8 cellular contexts compared by ENCODE assay signal in the genomic region with DNA sequence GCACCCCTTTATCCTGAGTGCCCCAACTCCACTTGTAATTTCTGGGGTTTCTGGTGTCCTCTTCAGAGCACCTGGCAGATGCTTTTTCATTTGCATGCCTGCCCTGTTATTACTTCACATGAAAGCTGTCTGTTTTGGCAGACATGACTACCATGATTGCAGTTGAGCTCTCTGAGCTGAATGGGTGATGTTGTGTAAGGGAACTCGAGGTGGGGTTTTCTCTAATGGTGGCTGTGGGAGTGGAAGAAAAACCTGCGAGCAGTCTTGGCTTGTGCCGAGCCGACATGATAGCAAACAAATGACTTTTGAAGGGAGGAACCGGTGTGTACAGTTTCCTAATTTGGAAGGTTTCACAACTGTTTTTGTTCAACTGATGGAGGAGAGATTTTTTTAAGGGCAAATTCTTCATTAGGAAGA.
DNase-seq lines count a peak whose midpoint lies in the region; FAIRE-seq and TF ChIP-seq lines count a peak whose summit lies in the region.

No MANE protein-coding gene starts in this region.

- no peak for FAIRE-seq in frontal cortex (lab: Jason Lieb, UNC)

- peaks cover 40% of the 10 kb centered on the region for H3K4me1 ChIP-seq in stomach smooth muscle (ENCODE audit: control insufficient read depth, insufficient read depth, low read length)

- peak overlapping the region; percentile 33 to 49 for H3K4me3 ChIP-seq in stomach smooth muscle (ENCODE audit: low read length in 2 of 2)

- peak overlapping the region; percentile 89 for H3K27ac Mint-ChIP-seq in HFFc6
- no peak overlapping the region for H3K27ac Mint-ChIP-seq in activated naive CD8-positive, alpha-beta T cell treated with anti-CD3 and anti-CD28 coated beads for 36 hours

- H3K4me1 Mint-ChIP-seq in HFFc6 (ENCODE audit: low read depth) = peaks cover 86% of the 10 kb centered on the region
- no peaks in the 10 kb centered on the region for H3K4me1 Mint-ChIP-seq in activated naive CD8-positive, alpha-beta T cell treated with anti-CD3 and anti-CD28 coated beads for 36 hours

- H3K36me3 ChIP-seq in stomach smooth muscle (ENCODE audit: control insufficient read depth in 2 of 2, insufficient read depth in 2 of 2, low read length in 2 of 2) = no peaks in the 10 kb centered on the region

- no peaks in the 10 kb centered on the region for H3K27me3 ChIP-seq in stomach smooth muscle (ENCODE audit: control insufficient read depth in 1 of 2, insufficient read depth in 2 of 2, low read length in 2 of 2)

- H3K27ac ChIP-seq in angular gyrus (ENCODE audit: low read depth, low read length) (peak overlapping the region; percentile 64), stomach smooth muscle (ENCODE audit: low read length) (peak overlapping the region; percentile 80)

- H3K9me3 ChIP-seq in stomach smooth muscle (ENCODE audit: control insufficient read depth in 2 of 2, low read length in 2 of 2) = no peaks in the 10 kb centered on the region

- H3K36me3 Mint-ChIP-seq in HFFc6 (ENCODE audit: low read depth) = peaks cover 21% of the 10 kb centered on the region
- H3K36me3 Mint-ChIP-seq in activated naive CD8-positive, alpha-beta T cell treated with anti-CD3 and anti-CD28 coated beads for 36 hours = peaks cover 2% of the 10 kb centered on the region

- DNase-seq in HFFc6 = no peak
- DNase-seq in hepatic stellate cell (ENCODE audit: low spot score) = peak; percentile 51
- DNase-seq in frontal cortex (ENCODE audit: low spot score in 2 of 2) = no peak
- no peak for DNase-seq in activated naive CD8-positive, alpha-beta T cell treated with anti-CD3 and anti-CD28 coated beads for 36 hours
- no peak for DNase-seq in activated naive CD4-positive, alpha-beta T cell (lab: John Stamatoyannopoulos, UW)
- no peak for DNase-seq in occipital lobe (lab: John Stamatoyannopoulos, UW)

- peaks cover 4% of the 10 kb centered on the region; the same call in 1 of the 2 replicates for H3K27me3 Mint-ChIP-seq in HFFc6 (ENCODE audit: insufficient read depth)
- no peaks in the 10 kb centered on the region for H3K27me3 Mint-ChIP-seq in activated naive CD8-positive, alpha-beta T cell treated with anti-CD3 and anti-CD28 coated beads for 36 hours

- TF ChIP-seq CTCF in HFFc6 (IDR thresholded peaks at IDR 0.05) = no peak

- H3K9me3 Mint-ChIP-seq in HFFc6 = no peaks in the 10 kb centered on the region
- no peaks in the 10 kb centered on the region for H3K9me3 Mint-ChIP-seq in activated naive CD8-positive, alpha-beta T cell treated with anti-CD3 and anti-CD28 coated beads for 36 hours

- peak overlapping the region; percentile 77 for H3K4me3 Mint-ChIP-seq in HFFc6
- no peak overlapping the region for H3K4me3 Mint-ChIP-seq in activated naive CD8-positive, alpha-beta T cell treated with anti-CD3 and anti-CD28 coated beads for 36 hours

- no peak overlapping the region for H3K9ac ChIP-seq in stomach smooth muscle (ENCODE audit: low read length in 2 of 2)
